In the genomic region with DNA sequence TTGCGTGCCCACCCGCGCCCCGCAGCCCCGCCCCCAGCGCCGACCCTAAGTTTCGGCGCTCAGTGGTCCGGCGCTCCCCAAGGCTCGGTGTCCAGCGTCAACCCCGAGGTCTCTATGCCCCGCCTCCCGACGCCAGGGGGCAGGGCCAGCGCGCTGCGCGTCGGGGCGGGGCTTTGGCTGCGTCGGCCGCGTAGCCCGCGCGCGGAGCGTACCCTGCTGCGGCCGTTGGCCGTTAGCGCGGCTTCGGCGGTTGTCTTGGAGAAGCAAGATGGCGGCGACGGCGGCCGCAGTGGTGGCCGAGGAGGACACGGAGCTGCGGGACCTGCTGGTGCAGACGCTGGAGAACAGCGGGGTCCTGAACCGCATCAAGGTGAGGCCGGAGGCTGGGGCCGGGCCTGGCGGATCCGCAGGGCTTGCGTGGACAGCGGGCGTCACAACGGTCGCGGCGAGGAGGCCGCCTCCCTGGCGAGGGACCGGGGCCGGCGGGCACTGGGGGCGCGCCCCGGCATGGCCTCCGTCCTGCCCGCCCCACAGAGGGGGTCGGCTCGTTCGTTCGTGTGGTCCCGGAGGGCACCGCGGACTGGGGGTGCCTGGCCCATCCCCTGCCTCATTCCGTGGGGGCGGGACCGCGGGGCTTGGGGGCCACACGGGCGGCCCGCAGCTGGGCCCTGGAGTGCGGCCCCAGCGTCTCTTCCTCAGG, we compare ENCODE assay signal across 1 cellular context.
TF ChIP-seq lines count a peak whose summit lies in the region.

A gene with protein sequence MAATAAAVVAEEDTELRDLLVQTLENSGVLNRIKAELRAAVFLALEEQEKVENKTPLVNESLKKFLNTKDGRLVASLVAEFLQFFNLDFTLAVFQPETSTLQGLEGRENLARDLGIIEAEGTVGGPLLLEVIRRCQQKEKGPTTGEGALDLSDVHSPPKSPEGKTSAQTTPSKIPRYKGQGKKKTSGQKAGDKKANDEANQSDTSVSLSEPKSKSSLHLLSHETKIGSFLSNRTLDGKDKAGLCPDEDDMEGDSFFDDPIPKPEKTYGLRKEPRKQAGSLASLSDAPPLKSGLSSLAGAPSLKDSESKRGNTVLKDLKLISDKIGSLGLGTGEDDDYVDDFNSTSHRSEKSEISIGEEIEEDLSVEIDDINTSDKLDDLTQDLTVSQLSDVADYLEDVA (plus strand): TSS at position 253 of the 700 bp plus-strand sequence. CDS start 16 bp downstream, at position 269.

TF ChIP-seq in HEK293, 187 proteins besides CTCF, POLR2A, EP300 and RAD21 (continued from another document and continues in another):
- TF ChIP-seq, protein P1, sequence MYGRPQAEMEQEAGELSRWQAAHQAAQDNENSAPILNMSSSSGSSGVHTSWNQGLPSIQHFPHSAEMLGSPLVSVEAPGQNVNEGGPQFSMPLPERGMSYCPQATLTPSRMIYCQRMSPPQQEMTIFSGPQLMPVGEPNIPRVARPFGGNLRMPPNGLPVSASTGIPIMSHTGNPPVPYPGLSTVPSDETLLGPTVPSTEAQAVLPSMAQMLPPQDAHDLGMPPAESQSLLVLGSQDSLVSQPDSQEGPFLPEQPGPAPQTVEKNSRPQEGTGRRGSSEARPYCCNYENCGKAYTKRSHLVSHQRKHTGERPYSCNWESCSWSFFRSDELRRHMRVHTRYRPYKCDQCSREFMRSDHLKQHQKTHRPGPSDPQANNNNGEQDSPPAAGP (tag by site-specific recombination; IDR thresholded peaks at IDR 0.05): no peak
- TF ChIP-seq, protein P2, sequence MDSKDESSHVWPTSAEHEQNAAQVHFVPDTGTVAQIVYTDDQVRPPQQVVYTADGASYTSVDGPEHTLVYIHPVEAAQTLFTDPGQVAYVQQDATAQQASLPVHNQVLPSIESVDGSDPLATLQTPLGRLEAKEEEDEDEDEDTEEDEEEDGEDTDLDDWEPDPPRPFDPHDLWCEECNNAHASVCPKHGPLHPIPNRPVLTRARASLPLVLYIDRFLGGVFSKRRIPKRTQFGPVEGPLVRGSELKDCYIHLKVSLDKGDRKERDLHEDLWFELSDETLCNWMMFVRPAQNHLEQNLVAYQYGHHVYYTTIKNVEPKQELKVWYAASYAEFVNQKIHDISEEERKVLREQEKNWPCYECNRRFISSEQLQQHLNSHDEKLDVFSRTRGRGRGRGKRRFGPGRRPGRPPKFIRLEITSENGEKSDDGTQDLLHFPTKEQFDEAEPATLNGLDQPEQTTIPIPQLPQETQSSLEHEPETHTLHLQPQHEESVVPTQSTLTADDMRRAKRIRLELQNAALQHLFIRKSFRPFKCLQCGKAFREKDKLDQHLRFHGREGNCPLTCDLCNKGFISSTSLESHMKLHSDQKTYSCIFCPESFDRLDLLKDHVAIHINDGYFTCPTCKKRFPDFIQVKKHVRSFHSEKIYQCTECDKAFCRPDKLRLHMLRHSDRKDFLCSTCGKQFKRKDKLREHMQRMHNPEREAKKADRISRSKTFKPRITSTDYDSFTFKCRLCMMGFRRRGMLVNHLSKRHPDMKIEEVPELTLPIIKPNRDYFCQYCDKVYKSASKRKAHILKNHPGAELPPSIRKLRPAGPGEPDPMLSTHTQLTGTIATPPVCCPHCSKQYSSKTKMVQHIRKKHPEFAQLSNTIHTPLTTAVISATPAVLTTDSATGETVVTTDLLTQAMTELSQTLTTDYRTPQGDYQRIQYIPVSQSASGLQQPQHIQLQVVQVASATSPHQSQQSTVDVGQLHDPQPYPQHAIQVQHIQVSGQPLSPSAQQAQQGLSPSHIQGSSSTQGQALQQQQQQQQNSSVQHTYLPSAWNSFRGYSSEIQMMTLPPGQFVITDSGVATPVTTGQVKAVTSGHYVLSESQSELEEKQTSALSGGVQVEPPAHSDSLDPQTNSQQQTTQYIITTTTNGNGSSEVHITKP (tag by site-specific recombination; IDR thresholded peaks at IDR 0.05): no peak
- TF ChIP-seq ZNF146 (tag by site-specific recombination; IDR thresholded peaks at IDR 0.05) (no peak), ZNF677 (tag by site-specific recombination; IDR thresholded peaks at IDR 0.05) (no peak), ZNF544 (tag by site-specific recombination; IDR thresholded peaks at IDR 0.05) (no peak), ZNF426 (tag by site-specific recombination; IDR thresholded peaks at IDR 0.05) (no peak), FEZF1 (tag by site-specific recombination; IDR thresholded peaks at IDR 0.05) (no peak), ZNF600 (tag by site-specific recombination; IDR thresholded peaks at IDR 0.05) (0 out of 2 replicates have a peak, but pooled peaks have one; percentile 12), ZSCAN23 (tag by site-specific recombination; IDR thresholded peaks at IDR 0.05) (no peak), ZFP69B (tag by site-specific recombination; IDR thresholded peaks at IDR 0.05) (no peak), ZBTB48 (tag by site-specific recombination; IDR thresholded peaks at IDR 0.05) (peak; percentile 64), ZNF776 (tag by site-specific recombination; IDR thresholded peaks at IDR 0.05; ENCODE audit: borderline replicate concordance) (no peak; the same call in 1 of the 2 replicates), ZNF302 (tag by site-specific recombination; IDR thresholded peaks at IDR 0.05; ENCODE audit: low read depth) (no peak), ZNF157 (tag by site-specific recombination; IDR thresholded peaks at IDR 0.05) (no peak), ZBTB1 (tag by site-specific recombination; IDR thresholded peaks at IDR 0.05) (no peak), IKZF3 (tag by site-specific recombination; IDR thresholded peaks at IDR 0.05) (no peak), PRDM1 (tag by site-specific recombination; IDR thresholded peaks at IDR 0.05) (no peak), SP7 (tag by site-specific recombination; IDR thresholded peaks at IDR 0.05) (no peak; the same call in 1 of the 2 replicates), KLF8 (tag by site-specific recombination; IDR thresholded peaks at IDR 0.05) (no peak), ZIC2 (tag by site-specific recombination; IDR thresholded peaks at IDR 0.05) (0 out of 2 replicates have a peak, but pooled peaks have one; percentile 26), ZNF394 (tag by site-specific recombination; IDR thresholded peaks at IDR 0.05; ENCODE audit: borderline replicate concordance) (no peak), MYNN (tag by site-specific recombination; IDR thresholded peaks at IDR 0.05; ENCODE audit: borderline replicate concordance) (no peak), ZNF341 (tag by site-specific recombination; IDR thresholded peaks at IDR 0.05; ENCODE audit: low read depth) (no peak; the same call in 1 of the 2 replicates), ZNF510 (tag by site-specific recombination; IDR thresholded peaks at IDR 0.05; ENCODE audit: insufficient replicate concordance) (no peak), ZNF785 (tag by site-specific recombination; IDR thresholded peaks at IDR 0.05) (no peak), ZNF530 (tag by site-specific recombination; IDR thresholded peaks at IDR 0.05; ENCODE audit: low read depth) (no peak)
- TF ChIP-seq, protein P3, sequence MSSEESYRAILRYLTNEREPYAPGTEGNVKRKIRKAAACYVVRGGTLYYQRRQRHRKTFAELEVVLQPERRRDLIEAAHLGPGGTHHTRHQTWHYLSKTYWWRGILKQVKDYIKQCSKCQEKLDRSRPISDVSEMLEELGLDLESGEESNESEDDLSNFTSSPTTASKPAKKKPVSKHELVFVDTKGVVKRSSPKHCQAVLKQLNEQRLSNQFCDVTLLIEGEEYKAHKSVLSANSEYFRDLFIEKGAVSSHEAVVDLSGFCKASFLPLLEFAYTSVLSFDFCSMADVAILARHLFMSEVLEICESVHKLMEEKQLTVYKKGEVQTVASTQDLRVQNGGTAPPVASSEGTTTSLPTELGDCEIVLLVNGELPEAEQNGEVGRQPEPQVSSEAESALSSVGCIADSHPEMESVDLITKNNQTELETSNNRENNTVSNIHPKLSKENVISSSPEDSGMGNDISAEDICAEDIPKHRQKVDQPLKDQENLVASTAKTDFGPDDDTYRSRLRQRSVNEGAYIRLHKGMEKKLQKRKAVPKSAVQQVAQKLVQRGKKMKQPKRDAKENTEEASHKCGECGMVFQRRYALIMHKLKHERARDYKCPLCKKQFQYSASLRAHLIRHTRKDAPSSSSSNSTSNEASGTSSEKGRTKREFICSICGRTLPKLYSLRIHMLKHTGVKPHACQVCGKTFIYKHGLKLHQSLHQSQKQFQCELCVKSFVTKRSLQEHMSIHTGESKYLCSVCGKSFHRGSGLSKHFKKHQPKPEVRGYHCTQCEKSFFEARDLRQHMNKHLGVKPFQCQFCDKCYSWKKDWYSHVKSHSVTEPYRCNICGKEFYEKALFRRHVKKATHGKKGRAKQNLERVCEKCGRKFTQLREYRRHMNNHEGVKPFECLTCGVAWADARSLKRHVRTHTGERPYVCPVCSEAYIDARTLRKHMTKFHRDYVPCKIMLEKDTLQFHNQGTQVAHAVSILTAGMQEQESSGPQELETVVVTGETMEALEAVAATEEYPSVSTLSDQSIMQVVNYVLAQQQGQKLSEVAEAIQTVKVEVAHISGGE (tag by site-specific recombination; conservative IDR thresholded peaks at IDR 0.05; ENCODE audit: low read depth): no peak
- TF ChIP-seq, protein P4, sequence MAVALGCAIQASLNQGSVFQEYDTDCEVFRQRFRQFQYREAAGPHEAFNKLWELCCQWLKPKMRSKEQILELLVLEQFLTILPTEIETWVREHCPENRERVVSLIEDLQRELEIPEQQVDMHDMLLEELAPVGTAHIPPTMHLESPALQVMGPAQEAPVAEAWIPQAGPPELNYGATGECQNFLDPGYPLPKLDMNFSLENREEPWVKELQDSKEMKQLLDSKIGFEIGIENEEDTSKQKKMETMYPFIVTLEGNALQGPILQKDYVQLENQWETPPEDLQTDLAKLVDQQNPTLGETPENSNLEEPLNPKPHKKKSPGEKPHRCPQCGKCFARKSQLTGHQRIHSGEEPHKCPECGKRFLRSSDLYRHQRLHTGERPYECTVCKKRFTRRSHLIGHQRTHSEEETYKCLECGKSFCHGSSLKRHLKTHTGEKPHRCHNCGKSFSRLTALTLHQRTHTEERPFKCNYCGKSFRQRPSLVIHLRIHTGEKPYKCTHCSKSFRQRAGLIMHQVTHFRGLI (tag by site-specific recombination; IDR thresholded peaks at IDR 0.05): peak; percentile 55
- TF ChIP-seq, protein P5, sequence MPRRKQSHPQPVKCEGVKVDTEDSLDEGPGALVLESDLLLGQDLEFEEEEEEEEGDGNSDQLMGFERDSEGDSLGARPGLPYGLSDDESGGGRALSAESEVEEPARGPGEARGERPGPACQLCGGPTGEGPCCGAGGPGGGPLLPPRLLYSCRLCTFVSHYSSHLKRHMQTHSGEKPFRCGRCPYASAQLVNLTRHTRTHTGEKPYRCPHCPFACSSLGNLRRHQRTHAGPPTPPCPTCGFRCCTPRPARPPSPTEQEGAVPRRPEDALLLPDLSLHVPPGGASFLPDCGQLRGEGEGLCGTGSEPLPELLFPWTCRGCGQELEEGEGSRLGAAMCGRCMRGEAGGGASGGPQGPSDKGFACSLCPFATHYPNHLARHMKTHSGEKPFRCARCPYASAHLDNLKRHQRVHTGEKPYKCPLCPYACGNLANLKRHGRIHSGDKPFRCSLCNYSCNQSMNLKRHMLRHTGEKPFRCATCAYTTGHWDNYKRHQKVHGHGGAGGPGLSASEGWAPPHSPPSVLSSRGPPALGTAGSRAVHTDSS (tag by site-specific recombination; IDR thresholded peaks at IDR 0.05): no peak
- TF ChIP-seq, protein P6, sequence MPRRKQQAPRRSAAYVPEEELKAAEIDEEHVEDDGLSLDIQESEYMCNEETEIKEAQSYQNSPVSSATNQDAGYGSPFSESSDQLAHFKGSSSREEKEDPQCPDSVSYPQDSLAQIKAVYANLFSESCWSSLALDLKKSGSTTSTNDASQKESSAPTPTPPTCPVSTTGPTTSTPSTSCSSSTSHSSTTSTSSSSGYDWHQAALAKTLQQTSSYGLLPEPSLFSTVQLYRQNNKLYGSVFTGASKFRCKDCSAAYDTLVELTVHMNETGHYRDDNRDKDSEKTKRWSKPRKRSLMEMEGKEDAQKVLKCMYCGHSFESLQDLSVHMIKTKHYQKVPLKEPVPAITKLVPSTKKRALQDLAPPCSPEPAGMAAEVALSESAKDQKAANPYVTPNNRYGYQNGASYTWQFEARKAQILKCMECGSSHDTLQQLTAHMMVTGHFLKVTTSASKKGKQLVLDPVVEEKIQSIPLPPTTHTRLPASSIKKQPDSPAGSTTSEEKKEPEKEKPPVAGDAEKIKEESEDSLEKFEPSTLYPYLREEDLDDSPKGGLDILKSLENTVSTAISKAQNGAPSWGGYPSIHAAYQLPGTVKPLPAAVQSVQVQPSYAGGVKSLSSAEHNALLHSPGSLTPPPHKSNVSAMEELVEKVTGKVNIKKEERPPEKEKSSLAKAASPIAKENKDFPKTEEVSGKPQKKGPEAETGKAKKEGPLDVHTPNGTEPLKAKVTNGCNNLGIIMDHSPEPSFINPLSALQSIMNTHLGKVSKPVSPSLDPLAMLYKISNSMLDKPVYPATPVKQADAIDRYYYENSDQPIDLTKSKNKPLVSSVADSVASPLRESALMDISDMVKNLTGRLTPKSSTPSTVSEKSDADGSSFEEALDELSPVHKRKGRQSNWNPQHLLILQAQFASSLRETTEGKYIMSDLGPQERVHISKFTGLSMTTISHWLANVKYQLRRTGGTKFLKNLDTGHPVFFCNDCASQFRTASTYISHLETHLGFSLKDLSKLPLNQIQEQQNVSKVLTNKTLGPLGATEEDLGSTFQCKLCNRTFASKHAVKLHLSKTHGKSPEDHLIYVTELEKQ (tag by site-specific recombination; IDR thresholded peaks at IDR 0.05; ENCODE audit: borderline replicate concordance): no peak
- TF ChIP-seq, protein P7, sequence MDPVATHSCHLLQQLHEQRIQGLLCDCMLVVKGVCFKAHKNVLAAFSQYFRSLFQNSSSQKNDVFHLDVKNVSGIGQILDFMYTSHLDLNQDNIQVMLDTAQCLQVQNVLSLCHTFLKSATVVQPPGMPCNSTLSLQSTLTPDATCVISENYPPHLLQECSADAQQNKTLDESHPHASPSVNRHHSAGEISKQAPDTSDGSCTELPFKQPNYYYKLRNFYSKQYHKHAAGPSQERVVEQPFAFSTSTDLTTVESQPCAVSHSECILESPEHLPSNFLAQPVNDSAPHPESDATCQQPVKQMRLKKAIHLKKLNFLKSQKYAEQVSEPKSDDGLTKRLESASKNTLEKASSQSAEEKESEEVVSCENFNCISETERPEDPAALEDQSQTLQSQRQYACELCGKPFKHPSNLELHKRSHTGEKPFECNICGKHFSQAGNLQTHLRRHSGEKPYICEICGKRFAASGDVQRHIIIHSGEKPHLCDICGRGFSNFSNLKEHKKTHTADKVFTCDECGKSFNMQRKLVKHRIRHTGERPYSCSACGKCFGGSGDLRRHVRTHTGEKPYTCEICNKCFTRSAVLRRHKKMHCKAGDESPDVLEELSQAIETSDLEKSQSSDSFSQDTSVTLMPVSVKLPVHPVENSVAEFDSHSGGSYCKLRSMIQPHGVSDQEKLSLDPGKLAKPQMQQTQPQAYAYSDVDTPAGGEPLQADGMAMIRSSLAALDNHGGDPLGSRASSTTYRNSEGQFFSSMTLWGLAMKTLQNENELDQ (tag by site-specific recombination; IDR thresholded peaks at IDR 0.05; ENCODE audit: low read depth): no peak
- TF ChIP-seq, protein P8, sequence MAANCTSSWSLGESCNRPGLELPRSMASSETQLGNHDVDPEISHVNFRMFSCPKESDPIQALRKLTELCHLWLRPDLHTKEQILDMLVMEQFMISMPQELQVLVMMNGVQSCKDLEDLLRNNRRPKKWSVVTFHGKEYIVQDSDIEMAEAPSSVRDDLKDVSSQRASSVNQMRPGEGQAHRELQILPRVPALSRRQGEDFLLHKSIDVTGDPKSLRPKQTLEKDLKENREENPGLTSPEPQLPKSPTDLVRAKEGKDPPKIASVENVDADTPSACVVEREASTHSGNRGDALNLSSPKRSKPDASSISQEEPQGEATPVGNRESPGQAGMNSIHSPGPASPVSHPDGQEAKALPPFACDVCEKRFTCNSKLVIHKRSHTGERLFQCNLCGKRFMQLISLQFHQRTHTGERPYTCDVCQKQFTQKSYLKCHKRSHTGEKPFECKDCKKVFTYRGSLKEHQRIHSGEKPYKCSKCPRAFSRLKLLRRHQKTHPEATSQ (tag by site-specific recombination; IDR thresholded peaks at IDR 0.05): 0 out of 2 replicates have a peak, but pooled peaks have one; percentile 78
